Comparison of ENCODE assay signal across 13 cellular contexts in the genomic region with DNA sequence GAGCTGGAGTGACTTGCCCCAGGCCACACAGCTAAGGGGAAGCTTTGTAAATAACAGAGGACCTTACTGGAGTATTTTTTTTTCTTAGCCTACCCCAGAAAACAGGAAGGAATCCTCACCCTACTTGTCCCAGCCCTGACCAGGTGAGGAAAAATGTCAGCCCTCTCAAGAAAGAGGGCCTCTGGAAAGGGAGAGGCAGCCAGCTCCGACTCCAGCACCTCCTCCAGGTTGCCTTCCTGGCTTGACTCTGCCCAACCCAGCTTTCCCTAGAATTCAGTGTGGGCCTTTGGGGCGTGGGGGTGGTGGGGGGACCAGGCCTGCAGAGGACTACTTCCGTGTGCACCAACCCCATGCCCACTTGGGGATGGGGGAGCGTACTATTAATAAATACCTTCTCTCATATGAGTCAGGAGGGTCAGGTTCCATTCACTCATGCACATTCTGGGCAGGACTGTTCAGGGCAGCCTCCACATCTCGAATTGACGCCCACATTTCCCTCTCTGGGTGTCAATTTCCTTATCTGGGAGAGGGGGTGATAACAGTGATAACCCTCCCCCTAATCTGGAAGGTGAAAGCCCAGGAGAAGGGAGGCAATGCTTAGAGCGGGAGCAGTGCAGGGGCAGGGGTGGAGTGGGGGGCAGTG. TPM values are rescaled to one million over a fixed set of nuclear protein-coding genes. Genes with fewer than 3 reads are reported as not detected.
DNase-seq lines count a peak whose midpoint lies in the region; ATAC-seq and TF ChIP-seq lines count a peak whose summit lies in the region.
"Had no signal": no experiment of that assay in that cellular context is flagged by ENCODE, and none has a peak within 500 bp of the region (broad histone marks: within the 10 kb centered on the region; RNA-seq: fewer than 3 reads in every experiment).

No MANE protein-coding gene starts in this region.

- ATAC-seq in activated CD4-positive, alpha-beta T cell treated with anti-CD3 and anti-CD28 coated beads for 36 hours = no peak
- ATAC-seq in activated naive CD8-positive, alpha-beta T cell treated with anti-CD3 and anti-CD28 coated beads, Interleukin-2, amount 50 U/mL, for 24 hours = no peak
- no peak for ATAC-seq in GM21723 (IDR thresholded peaks at IDR 0.05; ENCODE audit: unreplicated experiment)
- ATAC-seq: right cardiac atrium had no signal

- TF ChIP-seq CTCF in MCF 10A (IDR thresholded peaks at IDR 0.05; ENCODE audit: unreplicated experiment) = no peak

- H3K4me1 Mint-ChIP-seq in activated CD4-positive, alpha-beta T cell treated with anti-CD3 and anti-CD28 coated beads for 36 hours = peaks cover 77% of the 10 kb centered on the region
- peaks cover 88% of the 10 kb centered on the region for H3K4me1 Mint-ChIP-seq in activated naive CD8-positive, alpha-beta T cell treated with anti-CD3 and anti-CD28 coated beads, Interleukin-2, amount 50 U/mL, for 24 hours
- peaks cover 40% of the 10 kb centered on the region for H3K4me1 Mint-ChIP-seq in MCF 10A (ENCODE audit: insufficient read depth, unreplicated experiment)

- no peak overlapping the region for H3K4me3 ChIP-seq in NT2/D1 (ENCODE audit: insufficient read length, low read depth)
- no peak overlapping the region for H3K4me3 ChIP-seq in skin epidermis
- H3K4me3 ChIP-seq: tibial artery had no signal

- intact Hi-C loops in activated CD4-positive, alpha-beta T cell treated with anti-CD3 and anti-CD28 coated beads for 36 hours (cut with DNase I, micrococcal nuclease) = loop anchor here in 1 of 2 experiments (10.0 kb wide), 1 partner anchor 323 kb away; no protein-coding TSS in a partner anchor
- intact Hi-C loops in MCF 10A (cut with micrococcal nuclease) = no loop called here

- H3K9me3 ChIP-seq in NT2/D1 (ENCODE audit: insufficient read depth, low read length) = no peaks in the 10 kb centered on the region
- H3K9me3 ChIP-seq: tibial artery had no signal

- peak overlapping the region; percentile 96 for H3K4me3 Mint-ChIP-seq in activated CD4-positive, alpha-beta T cell treated with anti-CD3 and anti-CD28 coated beads for 36 hours
- H3K4me3 Mint-ChIP-seq in activated naive CD8-positive, alpha-beta T cell treated with anti-CD3 and anti-CD28 coated beads, Interleukin-2, amount 50 U/mL, for 24 hours = peak overlapping the region; percentile 94
- H3K4me3 Mint-ChIP-seq in MCF 10A (ENCODE audit: unreplicated experiment) = no peak overlapping the region

- peaks cover 30% of the 10 kb centered on the region for H3K4me1 ChIP-seq in NT2/D1 (ENCODE audit: insufficient read depth, insufficient read length)

- H3K27me3 Mint-ChIP-seq in activated CD4-positive, alpha-beta T cell treated with anti-CD3 and anti-CD28 coated beads for 36 hours = no peaks in the 10 kb centered on the region
- no peaks in the 10 kb centered on the region for H3K27me3 Mint-ChIP-seq in activated naive CD8-positive, alpha-beta T cell treated with anti-CD3 and anti-CD28 coated beads, Interleukin-2, amount 50 U/mL, for 24 hours
- no peaks in the 10 kb centered on the region for H3K27me3 Mint-ChIP-seq in MCF 10A (ENCODE audit: insufficient read depth, unreplicated experiment)

- no TSS peak for BruUV-seq in MCF 10A (replicated peaks; lab: Mats Ljungman, UMichigan)

- CTCF ChIA-PET in activated CD4-positive, alpha-beta T cell treated with anti-CD3 and anti-CD28 coated beads for 36 hours (lab: Charles Lee) = interaction anchor here (0.6 to 10.9 kb wide), 6 partner anchors 9 to 100 kb away, joined by 3 to 343 read pairs (median 6); no protein-coding TSS in a partner anchor
- CTCF ChIA-PET in MCF 10A (lab: Yijun Ruan, JAX) = interaction anchor here (0.8 to 17.2 kb wide), 5 partner anchors 6 to 91 kb away, joined by 3 to 301 read pairs (median 4); a partner anchor contains a TSS

- H3K9me3 Mint-ChIP-seq in activated CD4-positive, alpha-beta T cell treated with anti-CD3 and anti-CD28 coated beads for 36 hours (ENCODE audit: low read depth) = no peaks in the 10 kb centered on the region
- H3K9me3 Mint-ChIP-seq in activated naive CD8-positive, alpha-beta T cell treated with anti-CD3 and anti-CD28 coated beads, Interleukin-2, amount 50 U/mL, for 24 hours = no peaks in the 10 kb centered on the region
- no peaks in the 10 kb centered on the region for H3K9me3 Mint-ChIP-seq in MCF 10A (ENCODE audit: unreplicated experiment)

- H3K9ac ChIP-seq in NT2/D1 (ENCODE audit: insufficient read length, low read depth) = peak overlapping the region; percentile 9

- H3K27me3 ChIP-seq in NT2/D1 (ENCODE audit: insufficient read depth, insufficient read length) = no peaks in the 10 kb centered on the region
- H3K27me3 ChIP-seq: tibial artery had no signal

- H3K36me3 ChIP-seq in NT2/D1 (ENCODE audit: insufficient read depth, insufficient read length, low read length) = peaks cover 19% of the 10 kb centered on the region

- H3K27ac Mint-ChIP-seq in activated CD4-positive, alpha-beta T cell treated with anti-CD3 and anti-CD28 coated beads for 36 hours = peak overlapping the region; percentile 100
- peak overlapping the region; percentile 100 for H3K27ac Mint-ChIP-seq in activated naive CD8-positive, alpha-beta T cell treated with anti-CD3 and anti-CD28 coated beads, Interleukin-2, amount 50 U/mL, for 24 hours
- no peak overlapping the region for H3K27ac Mint-ChIP-seq in MCF 10A (ENCODE audit: low read depth, unreplicated experiment)

- peaks cover 58% of the 10 kb centered on the region for H3K36me3 Mint-ChIP-seq in activated CD4-positive, alpha-beta T cell treated with anti-CD3 and anti-CD28 coated beads for 36 hours (ENCODE audit: low read depth)
- peaks cover 47% of the 10 kb centered on the region for H3K36me3 Mint-ChIP-seq in activated naive CD8-positive, alpha-beta T cell treated with anti-CD3 and anti-CD28 coated beads, Interleukin-2, amount 50 U/mL, for 24 hours (ENCODE audit: low read depth)
- peaks cover 8% of the 10 kb centered on the region for H3K36me3 Mint-ChIP-seq in MCF 10A (ENCODE audit: insufficient read depth, unreplicated experiment)

- DNase-seq in activated CD4-positive, alpha-beta T cell treated with anti-CD3 and anti-CD28 coated beads for 36 hours = peak; percentile 37
- no peak for DNase-seq in activated CD4-positive, alpha-beta T cell treated with anti-CD3 and anti-CD28 coated beads, Interleukin-2, amount 50 U/mL, for 48 hours
- no peak for DNase-seq in NT2/D1 (ENCODE audit: low read depth, low spot score)
- DNase-seq in activated naive CD8-positive, alpha-beta T cell treated with anti-CD3 and anti-CD28 coated beads, Interleukin-2, amount 50 U/mL, for 24 hours = no peak
- no peak for DNase-seq in MCF 10A (ENCODE audit: unreplicated experiment)
- no peak for DNase-seq in DMS153 treated with DMSO at 0.1 percent for 48 hours (lab: John Stamatoyannopoulos, UW; ENCODE audit: unreplicated experiment)
- DNase-seq: 8988T, KG1, NCI-H2081 treated with DMSO at 0.1 percent for 48 hours, tibial artery had no signal

- H3K27ac ChIP-seq in skin epidermis = peak overlapping the region in 15 of 21 experiments; percentile 13 to 100 (median 86)
- H3K27ac ChIP-seq: tibial artery had no signal

- POLR2A ChIA-PET in activated CD4-positive, alpha-beta T cell treated with anti-CD3 and anti-CD28 coated beads for 36 hours (lab: Charles Lee) = interaction anchor here (0.6 kb wide), 2 partner anchors 9 to 375 kb away, joined by 3 to 4 read pairs; no protein-coding TSS in a partner anchor
- POLR2A ChIA-PET in MCF 10A (lab: Yijun Ruan, JAX) = interaction anchor here (0.7 to 9.2 kb wide), 3 partner anchors 9 to 309 kb away, joined by 3 to 167 read pairs (median 4); a partner anchor contains a TSS

RNA-seq across cellular contexts. Expression of a gene that starts 5.2 kb away (rescaled TPM):
- total RNA-seq in activated CD4-positive, alpha-beta T cell treated with anti-CD3 and anti-CD28 coated beads for 36 hours = 100 to 1,000 TPM in 1 of 2 experiments, 10 to 100 TPM in 1; 100.0 to 105 TPM
- total RNA-seq in MCF 10A (2022) = 9.5 and 11.6 TPM in 2 replicates

RNA-seq across cellular contexts. Expression of a gene that starts 15.5 kb away (rescaled TPM):
- total RNA-seq in activated CD4-positive, alpha-beta T cell treated with anti-CD3 and anti-CD28 coated beads for 36 hours = 10 to 100 TPM; 13.7 to 14.0 TPM
- 19.7 and 19.9 TPM in 2 replicates for total RNA-seq in MCF 10A (2022)
